In the genomic region with DNA sequence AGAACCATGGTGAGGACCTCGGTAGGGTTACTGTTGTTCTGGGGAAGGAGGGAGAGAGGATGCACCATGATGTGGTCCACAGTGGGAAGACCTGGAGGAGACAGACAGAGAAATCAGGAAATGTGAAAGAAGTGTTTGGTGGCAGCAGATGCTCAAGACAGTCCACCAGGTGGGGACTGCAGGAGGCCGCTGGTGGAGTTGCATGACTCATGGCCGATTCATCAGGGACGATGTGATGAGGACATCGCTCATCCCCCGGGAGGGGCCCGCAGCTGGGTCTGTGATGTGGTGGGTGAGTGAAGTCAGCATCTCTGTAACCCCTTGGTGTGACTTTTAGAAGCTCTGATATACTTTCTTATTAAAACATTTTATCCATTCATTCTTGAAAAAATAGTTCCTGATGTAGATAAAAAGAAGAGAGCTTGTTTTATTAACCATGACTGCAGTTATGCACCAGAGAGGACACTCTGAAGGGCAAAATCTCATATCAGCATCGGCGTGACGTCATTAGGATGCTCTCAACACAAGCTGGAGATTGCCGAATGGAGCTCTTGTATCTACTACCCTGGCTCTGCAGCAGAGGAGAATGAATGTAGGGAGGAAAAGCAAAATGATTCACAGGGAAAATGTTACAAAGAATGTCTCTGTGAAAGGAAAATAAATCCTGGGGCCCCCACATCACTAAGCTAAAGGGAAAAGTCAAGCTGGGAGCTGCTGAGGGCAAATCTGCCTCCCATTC, we compare ENCODE assay signal across 9 cellular contexts.
DNase-seq lines count a peak whose midpoint lies in the region; ATAC-seq lines count a peak whose summit lies in the region.
"Had no signal": no experiment of that assay in that cellular context is flagged by ENCODE, and none has a peak within 500 bp of the region (broad histone marks: within the 10 kb centered on the region; RNA-seq: fewer than 3 reads in every experiment).

No MANE protein-coding gene starts in this region.

- no peaks in the 10 kb centered on the region for H3K9me3 ChIP-seq in T-helper 17 cell (ENCODE audit: control insufficient read depth, low read length, poor library complexity, severe bottlenecking)

- DNase-seq in stimulated activated naive CD4-positive, alpha-beta T cell treated with Interleukin-2 at 50 U/mL for 16 hours (lab: John Stamatoyannopoulos, UW): peak; percentile 18
- no peak for DNase-seq in stimulated activated naive CD4-positive, alpha-beta T cell (lab: John Stamatoyannopoulos, UW)
- no peak for DNase-seq in activated CD8-positive, alpha-beta T cell treated with anti-CD3 and anti-CD28 coated beads, Interleukin-2, amount 10 ng/mL, durations not matched to agents 7 days and 5 days
- DNase-seq in iris pigment epithelial cell (ENCODE audit: low read depth) (peak; percentile 92), GM19238 (ENCODE audit: insufficient read length, low spot score) (no peak), T-helper 17 cell (no peak)
- DNase-seq in stimulated activated effector memory CD8-positive, alpha-beta T cell treated with anti-CD3 and anti-CD28 coated beads, Interleukin-12 subunit alpha, Interleukin-12 subunit beta, amount 100 ng/mL, for 72 hours (ENCODE audit: low spot score in 2 of 2): no peak

- peaks cover 5% of the 10 kb centered on the region for H3K4me1 Mint-ChIP-seq in activated CD8-positive, alpha-beta T cell treated with anti-CD3 and anti-CD28 coated beads, Interleukin-2, amount 10 ng/mL, durations not matched to agents 7 days and 5 days (ENCODE audit: low read depth)
- H3K4me1 Mint-ChIP-seq in stimulated activated effector memory CD8-positive, alpha-beta T cell treated with anti-CD3 and anti-CD28 coated beads, Interleukin-12 subunit alpha, Interleukin-12 subunit beta, amount 100 ng/mL, for 72 hours: peaks cover 14% of the 10 kb centered on the region
- peaks cover 20% of the 10 kb centered on the region for H3K4me1 Mint-ChIP-seq in T-helper 17 cell

- H3K9me3 Mint-ChIP-seq in activated CD8-positive, alpha-beta T cell treated with anti-CD3 and anti-CD28 coated beads, Interleukin-2, amount 10 ng/mL, durations not matched to agents 7 days and 5 days (ENCODE audit: insufficient read depth): no peaks in the 10 kb centered on the region
- H3K9me3 Mint-ChIP-seq in stimulated activated effector memory CD8-positive, alpha-beta T cell treated with anti-CD3 and anti-CD28 coated beads, Interleukin-12 subunit alpha, Interleukin-12 subunit beta, amount 100 ng/mL, for 72 hours: no peaks in the 10 kb centered on the region

- no peak overlapping the region for H3K4me3 Mint-ChIP-seq in activated CD8-positive, alpha-beta T cell treated with anti-CD3 and anti-CD28 coated beads, Interleukin-2, amount 10 ng/mL, durations not matched to agents 7 days and 5 days
- H3K4me3 Mint-ChIP-seq in stimulated activated effector memory CD8-positive, alpha-beta T cell treated with anti-CD3 and anti-CD28 coated beads, Interleukin-12 subunit alpha, Interleukin-12 subunit beta, amount 100 ng/mL, for 72 hours: no peak overlapping the region
- no peak overlapping the region for H3K4me3 Mint-ChIP-seq in T-helper 17 cell
- H3K4me3 Mint-ChIP-seq: activated naive CD8-positive, alpha-beta T cell had no signal

- POLR2A ChIA-PET in activated CD8-positive, alpha-beta T cell treated with anti-CD3 and anti-CD28 coated beads, Interleukin-2, amount 10 ng/mL, durations not matched to agents 7 days and 5 days (lab: Charles Lee): no interaction called here

- H3K36me3 Mint-ChIP-seq in activated CD8-positive, alpha-beta T cell treated with anti-CD3 and anti-CD28 coated beads, Interleukin-2, amount 10 ng/mL, durations not matched to agents 7 days and 5 days (ENCODE audit: low read depth): no peaks in the 10 kb centered on the region
- no peaks in the 10 kb centered on the region for H3K36me3 Mint-ChIP-seq in stimulated activated effector memory CD8-positive, alpha-beta T cell treated with anti-CD3 and anti-CD28 coated beads, Interleukin-12 subunit alpha, Interleukin-12 subunit beta, amount 100 ng/mL, for 72 hours
- H3K36me3 Mint-ChIP-seq in T-helper 17 cell (ENCODE audit: low read depth): peaks cover 10% of the 10 kb centered on the region

- no peaks in the 10 kb centered on the region for H3K27me3 Mint-ChIP-seq in activated CD8-positive, alpha-beta T cell treated with anti-CD3 and anti-CD28 coated beads, Interleukin-2, amount 10 ng/mL, durations not matched to agents 7 days and 5 days (ENCODE audit: low read depth)
- H3K27me3 Mint-ChIP-seq in T-helper 17 cell: no peaks in the 10 kb centered on the region
- H3K27me3 Mint-ChIP-seq: activated naive CD8-positive, alpha-beta T cell had no signal

- CTCF ChIA-PET in activated CD8-positive, alpha-beta T cell treated with anti-CD3 and anti-CD28 coated beads, Interleukin-2, amount 10 ng/mL, durations not matched to agents 7 days and 5 days (lab: Charles Lee): interaction anchor here (1.5 kb wide), 1 partner anchor 11 kb away, joined by 7 read pairs; no protein-coding TSS in a partner anchor

- peak overlapping the region; percentile 26 for H3K27ac Mint-ChIP-seq in activated CD8-positive, alpha-beta T cell treated with anti-CD3 and anti-CD28 coated beads, Interleukin-2, amount 10 ng/mL, durations not matched to agents 7 days and 5 days
- no peak overlapping the region for H3K27ac Mint-ChIP-seq in stimulated activated effector memory CD8-positive, alpha-beta T cell treated with anti-CD3 and anti-CD28 coated beads, Interleukin-12 subunit alpha, Interleukin-12 subunit beta, amount 100 ng/mL, for 72 hours
- H3K27ac Mint-ChIP-seq in T-helper 17 cell: no peak overlapping the region
- H3K27ac Mint-ChIP-seq: activated naive CD8-positive, alpha-beta T cell had no signal

- peak; percentile 49 for ATAC-seq in activated CD8-positive, alpha-beta T cell treated with anti-CD3 and anti-CD28 coated beads, Interleukin-2, amount 10 ng/mL, durations not matched to agents 7 days and 5 days
- ATAC-seq in stimulated activated effector memory CD8-positive, alpha-beta T cell treated with anti-CD3 and anti-CD28 coated beads, Interleukin-12 subunit alpha, Interleukin-12 subunit beta, amount 100 ng/mL, for 72 hours: peak; percentile 96
- no peak for ATAC-seq in T-helper 17 cell
- no peak for ATAC-seq in GM18867 (IDR thresholded peaks at IDR 0.05; ENCODE audit: unreplicated experiment)

Comparison
In these comparisons a context has a peak if more than half of its experiments do, and no peak if none do; other contexts are left out.
1. DNase-seq: peak in stimulated activated naive CD4-positive, alpha-beta T cell treated with Interleukin-2 at 50 U/mL for 16 hours (single experiment) and iris pigment epithelial cell (single experiment); none in stimulated activated naive CD4-positive, alpha-beta T cell (0 of 6), activated CD8-positive, alpha-beta T cell treated with anti-CD3 and anti-CD28 coated beads, Interleukin-2, amount 10 ng/mL, durations not matched to agents 7 days and 5 days (single experiment), stimulated activated effector memory CD8-positive, alpha-beta T cell treated with anti-CD3 and anti-CD28 coated beads, Interleukin-12 subunit alpha, Interleukin-12 subunit beta, amount 100 ng/mL, for 72 hours (0 of 2), GM19238 (single experiment) and T-helper 17 cell (0 of 3).
2. ATAC-seq: peak in activated CD8-positive, alpha-beta T cell treated with anti-CD3 and anti-CD28 coated beads, Interleukin-2, amount 10 ng/mL, durations not matched to agents 7 days and 5 days (single experiment) and stimulated activated effector memory CD8-positive, alpha-beta T cell treated with anti-CD3 and anti-CD28 coated beads, Interleukin-12 subunit alpha, Interleukin-12 subunit beta, amount 100 ng/mL, for 72 hours (single experiment); none in T-helper 17 cell (single experiment) and GM18867 (single experiment).